In genomic region chr9:126050605-126050990, GRCh38 we compare ENCODE assay signal across 25 cellular contexts.
"Had no signal": no experiment of that assay in that cellular context is flagged by ENCODE, and none has a peak within 500 bp of the region (broad histone marks: within the 10 kb centered on the region; RNA-seq: fewer than 3 reads in every experiment).

No MANE protein-coding gene starts in this region.

- H3K4me1 ChIP-seq: body of pancreas, breast epithelium, SJSA1 had no signal

- H3K4me2 ChIP-seq: SK-N-SH had no signal

- H3K27ac ChIP-seq: body of pancreas, breast epithelium, RWPE1, SJSA1 had no signal

- H3K9ac ChIP-seq: SK-N-SH had no signal

- DNase-seq: activated CD4-positive, alpha-beta T cell treated with anti-CD3 and anti-CD28 coated beads, Interleukin-2, amount 10 ng/mL, durations not matched to agents 24 days and 14 days; activated CD4-positive, alpha-beta T cell treated with anti-CD3 and anti-CD28 coated beads, Interleukin-2, amount 50 U/mL, for 4 hours; activated CD8-positive, alpha-beta T cell treated with anti-CD3 and anti-CD28 coated beads for 36 hours; activated gamma-delta T cell; activated naive CD4-positive, alpha-beta T cell treated with Interleukin-2 at 50 U/mL for 16 hours; activated naive CD8-positive, alpha-beta T cell treated with anti-CD3 and anti-CD28 coated beads, Interleukin-2, amount 10 ng/mL, durations not matched to agents 7 days and 5 days; activated T-cell treated with anti-CD3 and anti-CD28 coated beads, Interleukin-2, amount 50 U/mL, for 24 hours; body of pancreas; Kasumi-1; KBM-7; MG63; NCI-H1048; NCI-H1436 treated with DMSO at 0.1 percent for 48 hours; NCI-H1694 treated with DMSO at 0.1 percent for 48 hours; NCI-H2029; NCI-H345; NCI-H524 treated with DMSO at 0.1 percent for 48 hours; SHP77 treated with DMSO at 0.1 percent for 48 hours had no signal

- H3K36me3 ChIP-seq: breast epithelium, MG63, SJSA1 had no signal

- H3K4me3 ChIP-seq: body of pancreas, breast epithelium, MG63, SJSA1 had no signal

- H3K9me3 ChIP-seq: MG63, SJSA1, SK-N-SH had no signal

- FAIRE-seq: astrocyte, RCC 7860, TTC549 had no signal

- ATAC-seq: activated CD8-positive, alpha-beta T cell treated with anti-CD3 and anti-CD28 coated beads for 36 hours; body of pancreas had no signal
